7 cellular contexts compared by ENCODE assay signal in genomic region chr12:56688846-56689113, GRCh38. TPM values are rescaled to one million over a fixed set of nuclear protein-coding genes. Genes with fewer than 3 reads are reported as not detected.
DNase-seq lines count a peak whose midpoint lies in the region; ATAC-seq, FAIRE-seq and TF ChIP-seq lines count a peak whose summit lies in the region.

No MANE protein-coding gene starts in this region.

- intact Hi-C loops in activated B cell treated with CpG ODN at 0.5 μM for 24 hours (cut with micrococcal nuclease) = loop anchor here (1.0 to 10.0 kb wide), 11 partner anchors 29 to 1064 kb away; partner anchors contain the start of genes BAZ2A, CDK4, INHBC and NAB2

- in situ Hi-C loops in GM23248 (cut with MboI) = no loop called here

- TF ChIP-seq CTCF in activated B cell treated with CpG ODN at 0.5 μM for 24 hours (IDR thresholded peaks at IDR 0.05) = no peak
- TF ChIP-seq CTCF in hepatocyte (IDR thresholded peaks at IDR 0.05; ENCODE audit: poor library complexity) = no peak

- H3K4me1 Mint-ChIP-seq in activated B cell treated with CpG ODN at 0.5 μM for 24 hours = peaks cover 36% of the 10 kb centered on the region
- peaks cover 38% of the 10 kb centered on the region for H3K4me1 Mint-ChIP-seq in stimulated activated memory B cell treated with anti-CD40 and anti-IgM and Interleukin-4, amounts not matched to agents 10 μg/mL and 1 μg/mL and 100 μg/mL, for 72 hours

- H3K9me2 ChIP-seq in GM23248 (ENCODE audit: insufficient read depth) = no peaks in the 10 kb centered on the region
- no peaks in the 10 kb centered on the region for H3K9me2 ChIP-seq in hepatocyte (replicated peaks; ENCODE audit: insufficient read depth)

- H3K27ac ChIP-seq in GM23248 (peak overlapping the region; percentile 97), hepatocyte (peak overlapping the region; percentile 96)

- H3K9me3 ChIP-seq in GM23248 (ENCODE audit: low read depth) (no peaks in the 10 kb centered on the region), hepatocyte (ENCODE audit: low read depth) (no peaks in the 10 kb centered on the region)

- H3K4me1 ChIP-seq in GM23248 (ENCODE audit: insufficient read depth) (peaks cover 14% of the 10 kb centered on the region), hepatocyte (ENCODE audit: insufficient read depth) (no peaks in the 10 kb centered on the region)

- no peaks in the 10 kb centered on the region for H3K27me3 ChIP-seq in GM23248 (replicated peaks; ENCODE audit: insufficient read depth)
- H3K27me3 ChIP-seq in hepatocyte = no peaks in the 10 kb centered on the region

- WGBS in GM23248 (ENCODE audit: low coverage in 1 of 2, low lambda C conversion rate in 2 of 2, missing lambda C conversion rate in 2 of 2), 2 experiments = 2 to 6% methylated on average over 7 of the region's 7 CpGs
- 2% methylated on average over 7 of the region's 7 CpGs for WGBS in hepatocyte (ENCODE audit: low lambda C conversion rate, missing lambda C conversion rate)

- H3K4me3 Mint-ChIP-seq in activated B cell treated with CpG ODN at 0.5 μM for 24 hours = peak overlapping the region; percentile 100
- peak overlapping the region; percentile 91 for H3K4me3 Mint-ChIP-seq in stimulated activated memory B cell treated with anti-CD40 and anti-IgM and Interleukin-4, amounts not matched to agents 10 μg/mL and 1 μg/mL and 100 μg/mL, for 72 hours

- H3K27me3 Mint-ChIP-seq in activated B cell treated with CpG ODN at 0.5 μM for 24 hours = no peaks in the 10 kb centered on the region
- no peaks in the 10 kb centered on the region for H3K27me3 Mint-ChIP-seq in stimulated activated memory B cell treated with anti-CD40 and anti-IgM and Interleukin-4, amounts not matched to agents 10 μg/mL and 1 μg/mL and 100 μg/mL, for 72 hours

- peaks cover 35% of the 10 kb centered on the region for H3K36me3 Mint-ChIP-seq in activated B cell treated with CpG ODN at 0.5 μM for 24 hours (ENCODE audit: low read depth)
- H3K36me3 Mint-ChIP-seq in stimulated activated memory B cell treated with anti-CD40 and anti-IgM and Interleukin-4, amounts not matched to agents 10 μg/mL and 1 μg/mL and 100 μg/mL, for 72 hours = peaks cover 21% of the 10 kb centered on the region

- no peaks in the 10 kb centered on the region for H3K36me3 ChIP-seq in GM23248 (ENCODE audit: low read depth)
- H3K36me3 ChIP-seq in hepatocyte (replicated peaks; ENCODE audit: insufficient read depth, low read depth) = no peaks in the 10 kb centered on the region

- DNase-seq in GM23248 (no peak), activated B cell treated with CpG ODN at 0.5 μM for 24 hours (no peak), hepatocyte (ENCODE audit: low spot score) (no peak), CD1c-positive myeloid dendritic cell (ENCODE audit: extremely low spot score) (no peak), RCC 7860 (ENCODE audit: low spot score) (no peak)

- POLR2A ChIA-PET in activated B cell treated with CpG ODN at 0.5 μM for 24 hours (lab: Charles Lee) = interaction anchor here (0.6 to 7.4 kb wide), 28 partner anchors 10 to 1067 kb away, joined by 3 to 159 read pairs (median 8); partner anchors contain the start of genes ATP5F1B, BAZ2A, NACA and RAB5B

- H3K27ac Mint-ChIP-seq in activated B cell treated with CpG ODN at 0.5 μM for 24 hours = peak overlapping the region; percentile 99
- H3K27ac Mint-ChIP-seq in stimulated activated memory B cell treated with anti-CD40 and anti-IgM and Interleukin-4, amounts not matched to agents 10 μg/mL and 1 μg/mL and 100 μg/mL, for 72 hours = peak overlapping the region; percentile 94

- CTCF ChIA-PET in activated B cell treated with CpG ODN at 0.5 μM for 24 hours (lab: Charles Lee) = interaction anchor here (1.0 to 3.7 kb wide), 4 partner anchors 10 to 60 kb away, joined by 3 to 15 read pairs (median 7); no protein-coding TSS in a partner anchor

- H2AFZ ChIP-seq in GM23248 (peak overlapping the region; percentile 89), hepatocyte (peak overlapping the region; percentile 51)

- H3K9me3 Mint-ChIP-seq in activated B cell treated with CpG ODN at 0.5 μM for 24 hours = no peaks in the 10 kb centered on the region
- H3K9me3 Mint-ChIP-seq in stimulated activated memory B cell treated with anti-CD40 and anti-IgM and Interleukin-4, amounts not matched to agents 10 μg/mL and 1 μg/mL and 100 μg/mL, for 72 hours = no peaks in the 10 kb centered on the region

- ATAC-seq in activated B cell treated with CpG ODN at 0.5 μM for 24 hours (ENCODE audit: low read depth) = no peak
- no peak for ATAC-seq in stimulated activated memory B cell treated with anti-CD40 and anti-IgM and Interleukin-4, amounts not matched to agents 10 μg/mL and 1 μg/mL and 100 μg/mL, for 72 hours
- no peak for ATAC-seq in HG03457 (IDR thresholded peaks at IDR 0.05; ENCODE audit: unreplicated experiment)

- peaks cover 23% of the 10 kb centered on the region for H3F3A ChIP-seq in GM23248 (ENCODE audit: insufficient read depth)

- H3K4me2 ChIP-seq in GM23248 (ENCODE audit: unreplicated experiment) (peak overlapping the region; percentile 94), hepatocyte (peak overlapping the region; percentile 89)

- H3K9ac ChIP-seq in GM23248 = peak overlapping the region; percentile 97

- H4K20me1 ChIP-seq in GM23248 (ENCODE audit: insufficient read depth) (peaks cover 3% of the 10 kb centered on the region; the same call in 1 of the 2 replicates), hepatocyte (ENCODE audit: insufficient read depth, poor library complexity, severe bottlenecking) (peaks cover 33% of the 10 kb centered on the region)

- H3K4me3 ChIP-seq in GM23248 (peak overlapping the region; percentile 98), hepatocyte (peak overlapping the region; percentile 25)

- FAIRE-seq in RCC 7860 (lab: Jason Lieb, UNC) = no peak

- peaks cover 41% of the 10 kb centered on the region for H3K79me2 ChIP-seq in GM23248 (ENCODE audit: insufficient read depth)
- H3K79me2 ChIP-seq in hepatocyte = peaks cover 40% of the 10 kb centered on the region

RNA-seq across cellular contexts. Expression of gene PTGES3, which starts 0.7 kb away (rescaled TPM):
- total RNA-seq in GM23248 (2014; rRNA removed; shearing (Covaris generic)) = 79.9 and 89.2 TPM in 2 replicates
- polyA plus RNA-seq in GM23248 (2016; fragmentation: Nextera tagmentation; extraction: Ambion mirVana) = 237 and 245 TPM in 2 replicates
- total RNA-seq in activated B cell treated with CpG ODN at 0.5 μM for 24 hours = 183 and 185 TPM in 2 replicates
- total RNA-seq in hepatocyte = 128 and 142 TPM in 2 replicates
- 154 and 156 TPM in 2 replicates for polyA plus RNA-seq in hepatocyte

RNA-seq across cellular contexts. Expression of gene NACA, which starts 36.3 kb away (rescaled TPM):
- total RNA-seq in GM23248 (2014; rRNA removed; shearing (Covaris generic)) = 624 and 672 TPM in 2 replicates
- polyA plus RNA-seq in GM23248 (2016; fragmentation: Nextera tagmentation; extraction: Ambion mirVana) (759 and 762 TPM in 2 replicates), hepatocyte (631 and 655 TPM in 2 replicates)
- total RNA-seq in activated B cell treated with CpG ODN at 0.5 μM for 24 hours (1,104 and 1,342 TPM in 2 replicates), hepatocyte (1,295 and 1,361 TPM in 2 replicates)

RNA-seq across cellular contexts. Expression of gene ATP5F1B, which starts 43.0 kb away (rescaled TPM):
- 456 and 505 TPM in 2 replicates for total RNA-seq in GM23248 (2014; rRNA removed; shearing (Covaris generic))
- 826 and 857 TPM in 2 replicates for polyA plus RNA-seq in GM23248 (2016; fragmentation: Nextera tagmentation; extraction: Ambion mirVana)
- 499 and 503 TPM in 2 replicates for total RNA-seq in activated B cell treated with CpG ODN at 0.5 μM for 24 hours
- total RNA-seq in hepatocyte = 478 and 579 TPM in 2 replicates
- polyA plus RNA-seq in hepatocyte = 950 and 953 TPM in 2 replicates

RNA-seq across cellular contexts. Expression of gene BAZ2A, which starts 58.7 kb away (rescaled TPM):
- total RNA-seq in GM23248 (2014; rRNA removed; shearing (Covaris generic)) = 13.0 and 24.7 TPM in 2 replicates
- polyA plus RNA-seq in GM23248 (2016; fragmentation: Nextera tagmentation; extraction: Ambion mirVana) (19.0 and 23.2 TPM in 2 replicates), hepatocyte (33.1 and 42.0 TPM in 2 replicates)
- total RNA-seq in activated B cell treated with CpG ODN at 0.5 μM for 24 hours (153 and 192 TPM in 2 replicates), hepatocyte (27.9 and 34.5 TPM in 2 replicates)
